ENCODE assay signal across 8 cellular contexts in the genomic region with DNA sequence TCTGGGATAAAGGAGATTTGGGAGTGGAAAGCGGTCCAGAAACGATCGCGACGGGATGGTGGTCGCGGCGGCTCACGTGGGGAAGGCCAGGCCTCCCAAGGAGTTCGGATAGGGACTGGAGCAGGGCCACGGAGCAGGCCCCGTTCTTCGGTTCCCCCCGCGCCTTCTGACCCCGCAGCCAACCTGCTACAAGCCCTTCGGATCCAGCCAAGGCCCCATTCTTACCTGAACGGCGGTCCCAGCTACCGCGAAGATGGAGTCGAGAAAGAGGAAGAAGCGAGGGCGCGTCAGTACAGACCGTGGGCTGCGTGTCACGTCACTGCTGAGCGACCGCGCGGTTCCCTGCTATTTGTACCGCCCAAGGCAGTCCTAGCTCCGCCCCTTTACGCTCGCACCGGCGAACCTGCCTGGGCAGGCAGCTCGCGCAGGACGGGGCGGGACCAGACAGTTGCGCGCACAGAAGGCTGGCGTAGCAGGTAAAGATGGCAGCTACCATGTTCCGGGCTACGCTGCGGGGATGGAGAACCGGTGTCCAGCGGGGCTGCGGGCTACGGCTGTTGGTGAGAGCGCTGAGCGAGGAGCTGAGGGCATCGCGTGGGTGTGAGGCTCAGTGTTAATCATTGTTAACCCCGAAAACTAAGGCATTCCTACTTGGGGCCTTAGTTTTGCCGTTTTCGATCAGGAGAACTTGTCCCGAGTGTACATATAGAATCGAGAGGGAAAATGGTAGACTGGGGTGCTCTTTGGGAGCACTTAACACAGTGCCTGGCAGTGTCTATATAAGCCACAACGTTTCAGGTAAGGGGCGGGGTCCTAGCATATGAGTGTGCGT. TPM values are rescaled to one million over a fixed set of nuclear protein-coding genes. Genes with fewer than 3 reads are reported as not detected.
DNase-seq lines count a peak whose midpoint lies in the region; TF ChIP-seq lines count a peak whose summit lies in the region.

A gene (minus strand): TSS at position 270 of the 832 bp plus-strand sequence. CDS start 321 bp downstream, outside the sequence.
A gene (plus strand): TSS at position 457 of the 832 bp plus-strand sequence. CDS start 26 bp downstream, at position 483.

- H3K4me3 ChIP-seq in HEK293 (ENCODE audit: low read depth, low read length) (peak within 1 kb of the TSS; percentile 72), neutrophil (ENCODE audit: low read depth in 1 of 2, low read length in 1 of 2) (peak within 1 kb of the TSS; percentile 79 to 91)

- in situ Hi-C loops in SK-MEL-5 (cut with HindIII; ENCODE audit: low pct_unique_long_range_greater_than_20kb, low sequenced_read_pairs), result no loop called here

- POLR2A ChIA-PET in HEK293 (lab: Yijun Ruan, JAX), result interaction anchor here (0.6 to 3.2 kb wide), 28 partner anchors 9 to 835 kb away, joined by 3 to 57 read pairs (median 5); a partner anchor contains a TSS

- H3K27me3 ChIP-seq in neutrophil, result no peaks in the 10 kb centered on the region

- CTCF ChIA-PET in HEK293 (lab: Yijun Ruan, JAX), result interaction anchor here (0.5 to 3.4 kb wide), 9 partner anchors 10 to 234 kb away, joined by 3 to 37 read pairs (median 4); a partner anchor contains a TSS

- H3K27ac ChIP-seq in HEK293 (ENCODE audit: extremely low read depth, low read depth, low read length) (peak within 1 kb of the TSS; percentile 73), neutrophil (peak within 1 kb of the TSS; percentile 90), substantia nigra (ENCODE audit: low read depth, low read length, poor library complexity, severe bottlenecking) (peak within 1 kb of the TSS; percentile 87)

- DNase-seq in GDM1 (lab: John Stamatoyannopoulos, UW) (peak; percentile 99), MV-4-11 (lab: John Stamatoyannopoulos, UW) (peak; percentile 98), SK-MEL-5 (ENCODE audit: low read depth, low spot score) (peak; percentile 96), foreskin melanocyte (peak; percentile 91), substantia nigra (lab: John Stamatoyannopoulos, UW) (peak; percentile 47 to 99 (median 91))
- DNase-seq in activated naive CD4-positive, alpha-beta T cell treated with Interleukin-2 at 50 U/mL for 16 hours, result peak; percentile 99

- peaks cover 3% of the 10 kb centered on the region; the same call in 1 of the 2 replicates for H3K4me1 ChIP-seq in HEK293 (ENCODE audit: control insufficient read depth, insufficient read depth, low read length)
- peaks cover 35 to 37% of the 10 kb centered on the region in 2 experiments for H3K4me1 ChIP-seq in neutrophil (ENCODE audit: control insufficient read depth in 1 of 2, insufficient read depth in 1 of 2, low read depth in 1 of 2, low read length in 1 of 2)

- TF ChIP-seq CTCF in HEK293 (tag by site-specific recombination; IDR thresholded peaks at IDR 0.05) (no peak), neutrophil (IDR thresholded peaks at IDR 0.05) (no peak)

- H3K36me3 ChIP-seq in HEK293 (ENCODE audit: control insufficient read depth in 2 of 2, insufficient read depth in 1 of 2, low read length in 2 of 2) (peaks cover 3 to 67% of the 10 kb centered on the region in 2 experiments; a peak in 2 of 3 replicates), neutrophil (peaks cover 64% of the 10 kb centered on the region)

- H3K9me3 ChIP-seq in HEK293 (ENCODE audit: control insufficient read depth, insufficient read depth, low read depth, low read length) (no peaks in the 10 kb centered on the region), neutrophil (no peaks in the 10 kb centered on the region)

TF ChIP-seq in HEK293, 187 proteins besides CTCF, POLR2A, EP300 and RAD21 (continues in another document):
- TF ChIP-seq ZNF596 (tag by site-specific recombination; IDR thresholded peaks at IDR 0.05) (no peak), GLIS1 (tag by site-specific recombination; IDR thresholded peaks at IDR 0.05) (peak; percentile 29; the same call in 1 of the 2 replicates), ZNF514 (tag by site-specific recombination; IDR thresholded peaks at IDR 0.05) (no peak), ZNF211 (tag by site-specific recombination; IDR thresholded peaks at IDR 0.05; ENCODE audit: low read depth) (no peak), ZNF404 (tag by site-specific recombination; IDR thresholded peaks at IDR 0.05) (no peak), ZNF768 (tag by site-specific recombination; IDR thresholded peaks at IDR 0.05) (no peak), ZBTB21 (tag by site-specific recombination; IDR thresholded peaks at IDR 0.05) (peak; percentile 57; the same call in 1 of the 2 replicates), ZNF202 (tag by site-specific recombination; IDR thresholded peaks at IDR 0.05; ENCODE audit: borderline replicate concordance) (no peak), SP3 (tag by site-specific recombination; IDR thresholded peaks at IDR 0.05) (peak; percentile 91), FEZF1 (tag by site-specific recombination; IDR thresholded peaks at IDR 0.05) (no peak), ZNF416 (tag by site-specific recombination; IDR thresholded peaks at IDR 0.05) (no peak), ZEB2 (tag by site-specific recombination; IDR thresholded peaks at IDR 0.05) (peak; percentile 92), SCRT2 (tag by site-specific recombination; IDR thresholded peaks at IDR 0.05) (no peak), ZNF501 (tag by site-specific recombination; IDR thresholded peaks at IDR 0.05) (peak; percentile 74)
- TF ChIP-seq, protein P1, sequence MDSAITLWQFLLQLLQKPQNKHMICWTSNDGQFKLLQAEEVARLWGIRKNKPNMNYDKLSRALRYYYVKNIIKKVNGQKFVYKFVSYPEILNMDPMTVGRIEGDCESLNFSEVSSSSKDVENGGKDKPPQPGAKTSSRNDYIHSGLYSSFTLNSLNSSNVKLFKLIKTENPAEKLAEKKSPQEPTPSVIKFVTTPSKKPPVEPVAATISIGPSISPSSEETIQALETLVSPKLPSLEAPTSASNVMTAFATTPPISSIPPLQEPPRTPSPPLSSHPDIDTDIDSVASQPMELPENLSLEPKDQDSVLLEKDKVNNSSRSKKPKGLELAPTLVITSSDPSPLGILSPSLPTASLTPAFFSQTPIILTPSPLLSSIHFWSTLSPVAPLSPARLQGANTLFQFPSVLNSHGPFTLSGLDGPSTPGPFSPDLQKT (IDR thresholded peaks at IDR 0.05; ENCODE audit: borderline replicate concordance, low read depth, low read length), result no peak
- TF ChIP-seq, protein P2, sequence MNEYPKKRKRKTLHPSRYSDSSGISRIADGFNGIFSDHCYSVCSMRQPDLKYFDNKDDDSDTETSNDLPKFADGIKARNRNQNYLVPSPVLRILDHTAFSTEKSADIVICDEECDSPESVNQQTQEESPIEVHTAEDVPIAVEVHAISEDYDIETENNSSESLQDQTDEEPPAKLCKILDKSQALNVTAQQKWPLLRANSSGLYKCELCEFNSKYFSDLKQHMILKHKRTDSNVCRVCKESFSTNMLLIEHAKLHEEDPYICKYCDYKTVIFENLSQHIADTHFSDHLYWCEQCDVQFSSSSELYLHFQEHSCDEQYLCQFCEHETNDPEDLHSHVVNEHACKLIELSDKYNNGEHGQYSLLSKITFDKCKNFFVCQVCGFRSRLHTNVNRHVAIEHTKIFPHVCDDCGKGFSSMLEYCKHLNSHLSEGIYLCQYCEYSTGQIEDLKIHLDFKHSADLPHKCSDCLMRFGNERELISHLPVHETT (tag by site-specific recombination; IDR thresholded peaks at IDR 0.05), result 0 out of 2 replicates have a peak, but pooled peaks have one; percentile 41
- TF ChIP-seq, protein P3, sequence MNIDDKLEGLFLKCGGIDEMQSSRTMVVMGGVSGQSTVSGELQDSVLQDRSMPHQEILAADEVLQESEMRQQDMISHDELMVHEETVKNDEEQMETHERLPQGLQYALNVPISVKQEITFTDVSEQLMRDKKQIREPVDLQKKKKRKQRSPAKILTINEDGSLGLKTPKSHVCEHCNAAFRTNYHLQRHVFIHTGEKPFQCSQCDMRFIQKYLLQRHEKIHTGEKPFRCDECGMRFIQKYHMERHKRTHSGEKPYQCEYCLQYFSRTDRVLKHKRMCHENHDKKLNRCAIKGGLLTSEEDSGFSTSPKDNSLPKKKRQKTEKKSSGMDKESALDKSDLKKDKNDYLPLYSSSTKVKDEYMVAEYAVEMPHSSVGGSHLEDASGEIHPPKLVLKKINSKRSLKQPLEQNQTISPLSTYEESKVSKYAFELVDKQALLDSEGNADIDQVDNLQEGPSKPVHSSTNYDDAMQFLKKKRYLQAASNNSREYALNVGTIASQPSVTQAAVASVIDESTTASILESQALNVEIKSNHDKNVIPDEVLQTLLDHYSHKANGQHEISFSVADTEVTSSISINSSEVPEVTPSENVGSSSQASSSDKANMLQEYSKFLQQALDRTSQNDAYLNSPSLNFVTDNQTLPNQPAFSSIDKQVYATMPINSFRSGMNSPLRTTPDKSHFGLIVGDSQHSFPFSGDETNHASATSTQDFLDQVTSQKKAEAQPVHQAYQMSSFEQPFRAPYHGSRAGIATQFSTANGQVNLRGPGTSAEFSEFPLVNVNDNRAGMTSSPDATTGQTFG (tag by site-specific recombination; IDR thresholded peaks at IDR 0.05; ENCODE audit: borderline replicate concordance), result no peak

RNA-seq across cellular contexts. Expression of the first gene that starts in this region (rescaled TPM):
- total RNA-seq in SK-MEL-5 (2014; rRNA removed; shearing (Covaris generic)), result 196 and 229 TPM in 2 replicates
- polyA plus RNA-seq in SK-MEL-5 (2015; cell fraction: cytosol; rRNA removed), result 240 and 425 TPM in 2 replicates
- polyA plus RNA-seq in SK-MEL-5 (2015; cell fraction: nucleus; rRNA removed), result 34.5 and 47.6 TPM in 2 replicates

RNA-seq across cellular contexts. Expression of the second gene that starts in this region (rescaled TPM):
- 52.2 and 53.9 TPM in 2 replicates for total RNA-seq in SK-MEL-5 (2014; rRNA removed; shearing (Covaris generic))
- 65.7 and 73.9 TPM in 2 replicates for polyA plus RNA-seq in SK-MEL-5 (2015; cell fraction: cytosol; rRNA removed)
- 13.9 and 14.0 TPM in 2 replicates for polyA plus RNA-seq in SK-MEL-5 (2015; cell fraction: nucleus; rRNA removed)

Comparison
In these comparisons a context has a peak if more than half of its experiments do, and no peak if none do; other contexts are left out.
1. Peak in every context shown above with its lines: DNase-seq, H3K4me3 ChIP-seq and H3K27ac ChIP-seq.